15 cellular contexts compared by ENCODE assay signal in the genomic region with DNA sequence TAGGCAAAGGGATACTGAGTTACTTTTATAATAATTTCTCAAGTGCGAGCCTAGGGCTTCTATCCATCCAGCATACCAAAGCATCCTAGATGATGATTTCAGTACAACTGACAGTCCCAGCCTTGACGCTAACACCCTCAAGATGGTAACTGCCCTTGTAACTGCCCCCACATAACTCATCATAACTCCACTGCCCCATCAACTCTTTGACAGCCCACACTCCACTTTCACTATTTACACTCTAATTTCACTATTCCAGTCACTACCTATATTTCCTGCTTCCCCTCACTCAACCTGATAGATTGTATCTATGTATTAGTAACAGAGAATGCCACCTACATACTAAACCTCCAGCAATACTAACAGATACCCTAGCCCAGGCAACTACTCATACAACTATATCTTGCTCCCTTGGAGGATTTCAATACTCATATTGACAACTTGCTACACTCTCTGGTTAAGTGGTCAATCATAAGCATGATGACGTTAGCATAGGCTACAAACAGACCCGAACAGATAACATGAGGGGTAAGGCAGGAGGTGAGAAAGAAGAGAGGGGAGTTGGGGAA.
DNase-seq lines count a peak whose midpoint lies in the region; ATAC-seq and TF ChIP-seq lines count a peak whose summit lies in the region.
"Had no signal": no experiment of that assay in that cellular context is flagged by ENCODE, and none has a peak within 500 bp of the region (broad histone marks: within the 10 kb centered on the region; RNA-seq: fewer than 3 reads in every experiment).

No MANE protein-coding gene starts in this region.

- no peaks in the 10 kb centered on the region for H3K9me3 Mint-ChIP-seq in activated naive CD4-positive, alpha-beta T cell treated with anti-CD3 and anti-CD28 coated beads, Interleukin-2, amount 50 U/mL, for 24 hours
- H3K9me3 Mint-ChIP-seq in HFFc6 = peaks cover 4% of the 10 kb centered on the region; the same call in 1 of the 2 replicates
- no peaks in the 10 kb centered on the region for H3K9me3 Mint-ChIP-seq in activated naive CD8-positive, alpha-beta T cell treated with anti-CD3 and anti-CD28 coated beads for 36 hours
- no peaks in the 10 kb centered on the region for H3K9me3 Mint-ChIP-seq in stimulated activated naive B cell treated with anti-CD40 and anti-IgM and Interleukin-4, amounts not matched to agents 10 μg/mL and 1 μg/mL and 100 μg/mL, for 72 hours

- no peak for DNase-seq in activated naive CD4-positive, alpha-beta T cell treated with anti-CD3 and anti-CD28 coated beads, Interleukin-2, amount 50 U/mL, for 16 hours
- no peak for DNase-seq in HFFc6
- no peak for DNase-seq in activated naive CD8-positive, alpha-beta T cell treated with anti-CD3 and anti-CD28 coated beads for 36 hours
- no peak for DNase-seq in stimulated activated naive B cell treated with anti-CD40 and anti-IgM and Interleukin-4, amounts not matched to agents 10 μg/mL and 1 μg/mL and 100 μg/mL, for 72 hours
- DNase-seq in NCI-H2196 (lab: John Stamatoyannopoulos, UW; ENCODE audit: unreplicated experiment) = no peak
- DNase-seq in left ventricle myocardium superior = no peak
- DNase-seq: DMS 273 treated with DMSO at 0.1 percent for 48 hours, MG63, NCI-H1092 treated with DMSO at 0.1 percent for 48 hours, NCI-H1694, NCI-H2107, NCI-H446, NCI-H748 treated with DMSO at 0.1 percent for 48 hours had no signal

- H3K4me1 Mint-ChIP-seq in activated naive CD4-positive, alpha-beta T cell treated with anti-CD3 and anti-CD28 coated beads, Interleukin-2, amount 50 U/mL, for 24 hours = peaks cover 13% of the 10 kb centered on the region
- no peaks in the 10 kb centered on the region for H3K4me1 Mint-ChIP-seq in HFFc6 (ENCODE audit: low read depth)
- H3K4me1 Mint-ChIP-seq in activated naive CD8-positive, alpha-beta T cell treated with anti-CD3 and anti-CD28 coated beads for 36 hours = peaks cover 27% of the 10 kb centered on the region
- no peaks in the 10 kb centered on the region for H3K4me1 Mint-ChIP-seq in stimulated activated naive B cell treated with anti-CD40 and anti-IgM and Interleukin-4, amounts not matched to agents 10 μg/mL and 1 μg/mL and 100 μg/mL, for 72 hours

- H3K36me3 Mint-ChIP-seq in activated naive CD4-positive, alpha-beta T cell treated with anti-CD3 and anti-CD28 coated beads, Interleukin-2, amount 50 U/mL, for 24 hours = peaks cover 17% of the 10 kb centered on the region
- H3K36me3 Mint-ChIP-seq in HFFc6 (ENCODE audit: low read depth) = peaks cover 13% of the 10 kb centered on the region; the same call in 1 of the 2 replicates
- peaks cover 21% of the 10 kb centered on the region for H3K36me3 Mint-ChIP-seq in activated naive CD8-positive, alpha-beta T cell treated with anti-CD3 and anti-CD28 coated beads for 36 hours
- H3K36me3 Mint-ChIP-seq in stimulated activated naive B cell treated with anti-CD40 and anti-IgM and Interleukin-4, amounts not matched to agents 10 μg/mL and 1 μg/mL and 100 μg/mL, for 72 hours = peaks cover 14 to 18% of the 10 kb centered on the region in 2 donors

- no peak overlapping the region for H3K4me3 Mint-ChIP-seq in activated naive CD4-positive, alpha-beta T cell treated with anti-CD3 and anti-CD28 coated beads, Interleukin-2, amount 50 U/mL, for 24 hours
- no peak overlapping the region for H3K4me3 Mint-ChIP-seq in HFFc6
- no peak overlapping the region for H3K4me3 Mint-ChIP-seq in activated naive CD8-positive, alpha-beta T cell treated with anti-CD3 and anti-CD28 coated beads for 36 hours
- no peak overlapping the region for H3K4me3 Mint-ChIP-seq in stimulated activated naive B cell treated with anti-CD40 and anti-IgM and Interleukin-4, amounts not matched to agents 10 μg/mL and 1 μg/mL and 100 μg/mL, for 72 hours

- intact Hi-C loops in left ventricle myocardium superior (cut with micrococcal nuclease) = no loop called here

- H3K27me3 Mint-ChIP-seq in activated naive CD4-positive, alpha-beta T cell treated with anti-CD3 and anti-CD28 coated beads, Interleukin-2, amount 50 U/mL, for 24 hours = no peaks in the 10 kb centered on the region
- H3K27me3 Mint-ChIP-seq in HFFc6 (ENCODE audit: insufficient read depth) = peaks cover 2% of the 10 kb centered on the region; the same call in 1 of the 2 replicates
- H3K27me3 Mint-ChIP-seq in activated naive CD8-positive, alpha-beta T cell treated with anti-CD3 and anti-CD28 coated beads for 36 hours = no peaks in the 10 kb centered on the region
- peaks cover 0 to 3% of the 10 kb centered on the region in 2 donors for H3K27me3 Mint-ChIP-seq in stimulated activated naive B cell treated with anti-CD40 and anti-IgM and Interleukin-4, amounts not matched to agents 10 μg/mL and 1 μg/mL and 100 μg/mL, for 72 hours

- H3K27ac Mint-ChIP-seq in activated naive CD4-positive, alpha-beta T cell treated with anti-CD3 and anti-CD28 coated beads, Interleukin-2, amount 50 U/mL, for 24 hours = peak overlapping the region; percentile 10
- H3K27ac Mint-ChIP-seq in HFFc6 = peak overlapping the region; percentile 20; the same call in 1 of the 2 replicates
- H3K27ac Mint-ChIP-seq in activated naive CD8-positive, alpha-beta T cell treated with anti-CD3 and anti-CD28 coated beads for 36 hours = peak overlapping the region; percentile 73
- H3K27ac Mint-ChIP-seq in stimulated activated naive B cell treated with anti-CD40 and anti-IgM and Interleukin-4, amounts not matched to agents 10 μg/mL and 1 μg/mL and 100 μg/mL, for 72 hours = peak overlapping the region; percentile 26

- no peak for ATAC-seq in stimulated activated naive B cell treated with anti-CD40 and anti-IgM and Interleukin-4, amounts not matched to agents 10 μg/mL and 1 μg/mL and 100 μg/mL, for 72 hours (replicated peaks)
- no peak for ATAC-seq in left ventricle myocardium superior
- ATAC-seq: HepG2 had no signal

- no peak for TF ChIP-seq CTCF in HFFc6 (IDR thresholded peaks at IDR 0.05)

Comparison
In these comparisons a context has a peak if more than half of its experiments do, and no peak if none do; other contexts are left out.
1. H3K27ac Mint-ChIP-seq: peak in every context shown above with its lines; median percentile 73 in activated naive CD8-positive, alpha-beta T cell treated with anti-CD3 and anti-CD28 coated beads for 36 hours; 26 in stimulated activated naive B cell treated with anti-CD40 and anti-IgM and Interleukin-4, amounts not matched to agents 10 μg/mL and 1 μg/mL and 100 μg/mL, for 72 hours; 20 in HFFc6; 10 in activated naive CD4-positive, alpha-beta T cell treated with anti-CD3 and anti-CD28 coated beads, Interleukin-2, amount 50 U/mL, for 24 hours.